In genomic region chr9:37992924-37993349, GRCh38 we compare ENCODE assay signal across 1 cellular context.
A peak's percentile ranks its signal among the peaks of the same experiment; 100 is the strongest.
TF ChIP-seq lines count a peak whose summit lies in the region.

No MANE protein-coding gene starts in this region.

TF ChIP-seq in K562, 482 proteins besides CTCF, POLR2A, EP300 and RAD21 (continued from another document):
- TF ChIP-seq, protein P1, sequence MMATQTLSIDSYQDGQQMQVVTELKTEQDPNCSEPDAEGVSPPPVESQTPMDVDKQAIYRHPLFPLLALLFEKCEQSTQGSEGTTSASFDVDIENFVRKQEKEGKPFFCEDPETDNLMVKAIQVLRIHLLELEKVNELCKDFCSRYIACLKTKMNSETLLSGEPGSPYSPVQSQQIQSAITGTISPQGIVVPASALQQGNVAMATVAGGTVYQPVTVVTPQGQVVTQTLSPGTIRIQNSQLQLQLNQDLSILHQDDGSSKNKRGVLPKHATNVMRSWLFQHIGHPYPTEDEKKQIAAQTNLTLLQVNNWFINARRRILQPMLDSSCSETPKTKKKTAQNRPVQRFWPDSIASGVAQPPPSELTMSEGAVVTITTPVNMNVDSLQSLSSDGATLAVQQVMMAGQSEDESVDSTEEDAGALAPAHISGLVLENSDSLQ (IDR thresholded peaks at IDR 0.05): peak; percentile 78
- peak; percentile 37; the same call in 1 of the 2 replicates for TF ChIP-seq CBFA2T2 (conservative IDR thresholded peaks at IDR 0.05)
- TF ChIP-seq ZKSCAN8 (CRISPR knock-in tag; IDR thresholded peaks at IDR 0.05): no peak
- TF ChIP-seq MCM5 (IDR thresholded peaks at IDR 0.05; ENCODE audit: low read depth): no peak
- no peak for TF ChIP-seq TCFL5 (CRISPR knock-in tag; conservative IDR thresholded peaks at IDR 0.05)
- TF ChIP-seq ZFP36 (IDR thresholded peaks at IDR 0.05; ENCODE audit: low read depth, low read length, partially characterized antibody): no peak
- TF ChIP-seq FOXA3 (CRISPR knock-in tag; conservative IDR thresholded peaks at IDR 0.05 in 1 of 2, IDR thresholded peaks at IDR 0.05 in 1 of 2): no peak
- TF ChIP-seq NFE2 (IDR thresholded peaks at IDR 0.05; ENCODE audit: low read depth): no peak
- TF ChIP-seq BHLHE40 (IDR thresholded peaks at IDR 0.05; ENCODE audit: low read length): peak; percentile 54; the same call in 1 of the 2 replicates
- no peak for TF ChIP-seq ARHGAP35 (IDR thresholded peaks at IDR 0.05; ENCODE audit: partially characterized antibody)
- TF ChIP-seq, protein P2, sequence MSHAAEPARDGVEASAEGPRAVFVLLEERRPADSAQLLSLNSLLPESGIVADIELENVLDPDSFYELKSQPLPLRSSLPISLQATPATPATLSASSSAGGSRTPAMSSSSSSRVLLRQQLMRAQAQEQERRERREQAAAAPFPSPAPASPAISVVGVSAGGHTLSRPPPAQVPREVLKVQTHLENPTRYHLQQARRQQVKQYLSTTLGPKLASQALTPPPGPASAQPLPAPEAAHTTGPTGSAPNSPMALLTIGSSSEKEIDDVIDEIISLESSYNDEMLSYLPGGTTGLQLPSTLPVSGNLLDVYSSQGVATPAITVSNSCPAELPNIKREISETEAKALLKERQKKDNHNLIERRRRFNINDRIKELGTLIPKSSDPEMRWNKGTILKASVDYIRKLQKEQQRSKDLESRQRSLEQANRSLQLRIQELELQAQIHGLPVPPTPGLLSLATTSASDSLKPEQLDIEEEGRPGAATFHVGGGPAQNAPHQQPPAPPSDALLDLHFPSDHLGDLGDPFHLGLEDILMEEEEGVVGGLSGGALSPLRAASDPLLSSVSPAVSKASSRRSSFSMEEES (CRISPR knock-in tag; IDR thresholded peaks at IDR 0.05): no peak
- TF ChIP-seq, protein P3, sequence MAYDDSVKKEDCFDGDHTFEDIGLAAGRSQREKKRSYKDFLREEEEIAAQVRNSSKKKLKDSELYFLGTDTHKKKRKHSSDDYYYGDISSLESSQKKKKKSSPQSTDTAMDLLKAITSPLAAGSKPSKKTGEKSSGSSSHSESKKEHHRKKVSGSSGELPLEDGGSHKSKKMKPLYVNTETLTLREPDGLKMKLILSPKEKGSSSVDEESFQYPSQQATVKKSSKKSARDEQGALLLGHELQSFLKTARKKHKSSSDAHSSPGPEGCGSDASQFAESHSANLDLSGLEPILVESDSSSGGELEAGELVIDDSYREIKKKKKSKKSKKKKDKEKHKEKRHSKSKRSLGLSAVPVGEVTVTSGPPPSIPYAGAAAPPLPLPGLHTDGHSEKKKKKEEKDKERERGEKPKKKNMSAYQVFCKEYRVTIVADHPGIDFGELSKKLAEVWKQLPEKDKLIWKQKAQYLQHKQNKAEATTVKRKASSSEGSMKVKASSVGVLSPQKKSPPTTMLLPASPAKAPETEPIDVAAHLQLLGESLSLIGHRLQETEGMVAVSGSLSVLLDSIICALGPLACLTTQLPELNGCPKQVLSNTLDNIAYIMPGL (CRISPR knock-in tag; IDR thresholded peaks at IDR 0.05): no peak
- no peak for TF ChIP-seq TBP (optimal IDR thresholded peaks at IDR 0.05; ENCODE audit: low read depth, low read length)
- no peak for TF ChIP-seq ZNF23 (CRISPR knock-in tag; IDR thresholded peaks at IDR 0.05)
- peak; percentile 58; the same call in 1 of the 2 replicates for TF ChIP-seq CTBP1 (IDR thresholded peaks at IDR 0.05; ENCODE audit: borderline replicate concordance)
- no peak for TF ChIP-seq PHF8 (IDR thresholded peaks at IDR 0.05; ENCODE audit: borderline replicate concordance, low read length)
- TF ChIP-seq STAT5A (IDR thresholded peaks at IDR 0.05; ENCODE audit: borderline replicate concordance, low read length): 0 out of 2 replicates have a peak, but pooled peaks have one; percentile 12
- TF ChIP-seq SMAD4 (CRISPR knock-in tag; conservative IDR thresholded peaks at IDR 0.05): no peak
- TF ChIP-seq DPF2 (IDR thresholded peaks at IDR 0.05): 0 out of 2 replicates have a peak, but pooled peaks have one; percentile 26
- 0 out of 4 replicates have a peak, but pooled peaks of 1 of the 2 experiments have one; percentile 9 for TF ChIP-seq RCOR1 (IDR thresholded peaks at IDR 0.05; ENCODE audit: borderline replicate concordance in 1 of 2, low read depth in 2 of 2, low read length in 2 of 2)
- no peak for TF ChIP-seq ATF3 (IDR thresholded peaks at IDR 0.05)
- TF ChIP-seq ATF3 (CRISPR knock-in tag; conservative IDR thresholded peaks at IDR 0.05): 0 out of 2 replicates have a peak, but pooled peaks have one; percentile 29
- no peak for TF ChIP-seq E2F5 (CRISPR knock-in tag; IDR thresholded peaks at IDR 0.05)
- TF ChIP-seq BRD9 (IDR thresholded peaks at IDR 0.05; ENCODE audit: low read depth, partially characterized antibody): no peak
- TF ChIP-seq YBX1 (IDR thresholded peaks at IDR 0.05): no peak
- no peak for TF ChIP-seq NFE2L1 (tag; IDR thresholded peaks at IDR 0.05; ENCODE audit: borderline replicate concordance, low read depth)
- peak; percentile 60 for TF ChIP-seq CBFA2T3 (IDR thresholded peaks at IDR 0.05)
- no peak for TF ChIP-seq ZNF175 (CRISPR knock-in tag; IDR thresholded peaks at IDR 0.05; ENCODE audit: low read depth)
- TF ChIP-seq SP2 (IDR thresholded peaks at IDR 0.05; ENCODE audit: extremely low read depth, low read depth, low read length, poor library complexity, severe bottlenecking): no peak
- peak; percentile 68; the same call in 1 of the 2 replicates for TF ChIP-seq ZEB2 (IDR thresholded peaks at IDR 0.05)
- peak; percentile 39 for TF ChIP-seq TCF3 (CRISPR knock-in tag; IDR thresholded peaks at IDR 0.05)
- peak; percentile 33 for TF ChIP-seq MEIS2 (IDR thresholded peaks at IDR 0.05; ENCODE audit: partially characterized antibody)
TF ChIP-seq in K562: peak in this region for 15.
